ENCODE assay signal across 8 cellular contexts in genomic region chr12:11727133-11727664, GRCh38.
DNase-seq lines count a peak whose midpoint lies in the region; ATAC-seq and TF ChIP-seq lines count a peak whose summit lies in the region.

No MANE protein-coding gene starts in this region.

- no peak for TF ChIP-seq POLR2A in sigmoid colon (IDR thresholded peaks at IDR 0.05)
- TF ChIP-seq POLR2A in prostate gland (IDR thresholded peaks at IDR 0.05) = no peak
- no peak for TF ChIP-seq POLR2A in suprapubic skin (IDR thresholded peaks at IDR 0.05)

- no peak overlapping the region for H3K4me3 ChIP-seq in CD4-positive, alpha-beta memory T cell (ENCODE audit: low read length in 2 of 2)
- H3K4me3 ChIP-seq in sigmoid colon = no peak overlapping the region
- H3K4me3 ChIP-seq in prostate gland = no peak overlapping the region
- H3K4me3 ChIP-seq in suprapubic skin = no peak overlapping the region

- no peaks in the 10 kb centered on the region for H3K9me3 ChIP-seq in CD4-positive, alpha-beta memory T cell (ENCODE audit: control insufficient read depth in 1 of 2, low read length in 2 of 2)
- no peaks in the 10 kb centered on the region for H3K9me3 ChIP-seq in sigmoid colon
- H3K9me3 ChIP-seq in prostate gland = no peaks in the 10 kb centered on the region
- H3K9me3 ChIP-seq in suprapubic skin = no peaks in the 10 kb centered on the region

- peaks cover 73% of the 10 kb centered on the region for H3K4me1 ChIP-seq in CD4-positive, alpha-beta memory T cell (ENCODE audit: insufficient read depth, low read length)
- peaks cover 0 to 89% (median 73%) of the 10 kb centered on the region in 4 donors for H3K4me1 ChIP-seq in sigmoid colon
- no peaks in the 10 kb centered on the region for H3K4me1 ChIP-seq in prostate gland (replicated peaks)
- H3K4me1 ChIP-seq in suprapubic skin = peaks cover 62% of the 10 kb centered on the region

- H3K36me3 ChIP-seq in CD4-positive, alpha-beta memory T cell (ENCODE audit: insufficient read depth, low read length) = no peaks in the 10 kb centered on the region
- H3K36me3 ChIP-seq in sigmoid colon (no peaks in the 10 kb centered on the region), prostate gland (no peaks in the 10 kb centered on the region), suprapubic skin (no peaks in the 10 kb centered on the region)

- TF ChIP-seq EP300 in sigmoid colon (IDR thresholded peaks at IDR 0.05) (no peak), suprapubic skin (IDR thresholded peaks at IDR 0.05) (no peak)

- H3K27ac Mint-ChIP-seq in CD4-positive, alpha-beta memory T cell = peak overlapping the region; percentile 70 to 92 (median 88)
- peak overlapping the region; percentile 4 for H3K27ac Mint-ChIP-seq in activated naive CD4-positive, alpha-beta T cell treated with anti-CD3 and anti-CD28 coated beads, Interleukin-2, amount 10 ng/mL, durations not matched to agents 7 days and 5 days

- H3K4me3 Mint-ChIP-seq in CD4-positive, alpha-beta memory T cell = peak overlapping the region in 7 of 8 donors; percentile 17 to 73 (median 62)
- H3K4me3 Mint-ChIP-seq in activated naive CD4-positive, alpha-beta T cell treated with anti-CD3 and anti-CD28 coated beads, Interleukin-2, amount 10 ng/mL, durations not matched to agents 7 days and 5 days = no peak overlapping the region

- TF ChIP-seq CTCF in sigmoid colon (IDR thresholded peaks at IDR 0.05) (no peak), prostate gland (IDR thresholded peaks at IDR 0.05) (no peak), suprapubic skin (IDR thresholded peaks at IDR 0.05) (no peak)

- WGBS in sigmoid colon, 2 donors = 55 to 77% methylated on average over 12 of the region's 12 CpGs
- WGBS in prostate gland = 46% methylated on average over 12 of the region's 12 CpGs
- 80% methylated on average over 12 of the region's 12 CpGs for WGBS in suprapubic skin

- DNase-seq in CD4-positive, alpha-beta memory T cell = peak; percentile 58 to 72 (median 64)
- peak; percentile 99 for DNase-seq in SW480 (ENCODE audit: low spot score)
- DNase-seq in activated naive CD4-positive, alpha-beta T cell treated with anti-CD3 and anti-CD28 coated beads, Interleukin-2, amount 10 ng/mL, durations not matched to agents 7 days and 5 days = peak; percentile 77
- DNase-seq in sigmoid colon = no peak
- no peak for DNase-seq in prostate gland (ENCODE audit: low spot score)
- no peak for DNase-seq in suprapubic skin (ENCODE audit: low spot score in 2 of 2)

- POLR2A ChIA-PET in CD4-positive, alpha-beta memory T cell (lab: Charles Lee; ENCODE audit: partially characterized antibody) = interaction anchor here (0.6 to 1.9 kb wide), 9 partner anchors 16 to 306 kb away, joined by 3 to 9 read pairs (median 3); partner anchors contain the start of gene ETV6

- no peak overlapping the region for H3K27ac ChIP-seq in CD4-positive, alpha-beta memory T cell (ENCODE audit: low read depth, low read length)
- peak overlapping the region; percentile 39 to 73 (median 68) for H3K27ac ChIP-seq in sigmoid colon
- peak overlapping the region in 1 of 2 donors; percentile 31 for H3K27ac ChIP-seq in prostate gland
- H3K27ac ChIP-seq in suprapubic skin = no peak overlapping the region

- H3K27me3 ChIP-seq in CD4-positive, alpha-beta memory T cell (ENCODE audit: insufficient read depth, low read length) = no peaks in the 10 kb centered on the region
- H3K27me3 ChIP-seq in sigmoid colon = no peaks in the 10 kb centered on the region
- H3K27me3 ChIP-seq in prostate gland (replicated peaks; ENCODE audit: insufficient read depth) = no peaks in the 10 kb centered on the region
- no peaks in the 10 kb centered on the region for H3K27me3 ChIP-seq in suprapubic skin

- H3K4me1 Mint-ChIP-seq in CD4-positive, alpha-beta memory T cell = peaks cover 52 to 86% (median 74%) of the 10 kb centered on the region in 4 donors
- H3K4me1 Mint-ChIP-seq in activated naive CD4-positive, alpha-beta T cell treated with anti-CD3 and anti-CD28 coated beads, Interleukin-2, amount 10 ng/mL, durations not matched to agents 7 days and 5 days = peaks cover 61% of the 10 kb centered on the region

- ATAC-seq in HG03378 (IDR thresholded peaks at IDR 0.05; ENCODE audit: unreplicated experiment) = no peak
- no peak for ATAC-seq in GM18517 (IDR thresholded peaks at IDR 0.05; ENCODE audit: unreplicated experiment)

- H3K27me3 Mint-ChIP-seq in CD4-positive, alpha-beta memory T cell = no peaks in the 10 kb centered on the region
- H3K27me3 Mint-ChIP-seq in activated naive CD4-positive, alpha-beta T cell treated with anti-CD3 and anti-CD28 coated beads, Interleukin-2, amount 10 ng/mL, durations not matched to agents 7 days and 5 days = no peaks in the 10 kb centered on the region

- peaks cover 0 to 5% of the 10 kb centered on the region in 2 donors for H3K36me3 Mint-ChIP-seq in CD4-positive, alpha-beta memory T cell
- peaks cover 15% of the 10 kb centered on the region for H3K36me3 Mint-ChIP-seq in activated naive CD4-positive, alpha-beta T cell treated with anti-CD3 and anti-CD28 coated beads, Interleukin-2, amount 10 ng/mL, durations not matched to agents 7 days and 5 days

- CTCF ChIA-PET in CD4-positive, alpha-beta memory T cell (lab: Charles Lee; ENCODE audit: partially characterized antibody) = interaction anchor here (0.8 to 4.3 kb wide), 6 partner anchors 9 to 306 kb away, joined by 3 to 23 read pairs (median 4); no protein-coding TSS in a partner anchor
- CTCF ChIA-PET in activated naive CD4-positive, alpha-beta T cell treated with anti-CD3 and anti-CD28 coated beads, Interleukin-2, amount 10 ng/mL, durations not matched to agents 7 days and 5 days (lab: Charles Lee) = interaction anchor here (0.8 to 1.3 kb wide), 2 partner anchors 86 to 306 kb away, joined by 3 to 4 read pairs; no protein-coding TSS in a partner anchor

- intact Hi-C loops in CD4-positive, alpha-beta memory T cell (cut with micrococcal nuclease) = loop anchor here (2.0 to 5.0 kb wide), 5 partner anchors 35 to 305 kb away; no protein-coding TSS in a partner anchor
- intact Hi-C loops in sigmoid colon (cut with DNase I) (loop anchor here (10.0 kb wide), 1 partner anchor 308 kb away; no protein-coding TSS in a partner anchor), prostate gland (cut with DNase I) (no loop called here)

- peaks cover 0 to 2% (median 0%) of the 10 kb centered on the region in 8 donors for H3K9me3 Mint-ChIP-seq in CD4-positive, alpha-beta memory T cell
- H3K9me3 Mint-ChIP-seq in activated naive CD4-positive, alpha-beta T cell treated with anti-CD3 and anti-CD28 coated beads, Interleukin-2, amount 10 ng/mL, durations not matched to agents 7 days and 5 days = peaks cover 2% of the 10 kb centered on the region

Comparison
In these comparisons a context has a peak if more than half of its experiments do, and no peak if none do; other contexts are left out.
1. DNase-seq: peak in CD4-positive, alpha-beta memory T cell (5 of 5), SW480 (single experiment) and activated naive CD4-positive, alpha-beta T cell treated with anti-CD3 and anti-CD28 coated beads, Interleukin-2, amount 10 ng/mL, durations not matched to agents 7 days and 5 days (single experiment); none in sigmoid colon (single experiment), prostate gland (single experiment) and suprapubic skin (0 of 2).
2. H3K27ac ChIP-seq: peak in sigmoid colon (4 of 4); none in CD4-positive, alpha-beta memory T cell (single experiment) and suprapubic skin (single experiment).